Comparison of ENCODE assay signal across 14 cellular contexts in genomic region chr15:65836665-65837064, GRCh38. TPM values are rescaled to one million over a fixed set of nuclear protein-coding genes. Genes with fewer than 3 reads are reported as not detected.
DNase-seq lines count a peak whose midpoint lies in the region; ATAC-seq and TF ChIP-seq lines count a peak whose summit lies in the region.
"Had no signal": no experiment of that assay in that cellular context is flagged by ENCODE, and none has a peak within 500 bp of the region (broad histone marks: within the 10 kb centered on the region; RNA-seq: fewer than 3 reads in every experiment).

No MANE protein-coding gene starts in this region.

- CTCF ChIA-PET in A673 (lab: Charles Lee): interaction anchor here (1.1 kb wide), 1 partner anchor 199 kb away, joined by 5 read pairs; no protein-coding TSS in a partner anchor
- CTCF ChIA-PET in GM10248 (lab: Yijun Ruan, JAX): interaction anchor here (0.7 to 6.5 kb wide), 15 partner anchors 9 to 435 kb away, joined by 3 to 45 read pairs (median 4); partner anchors contain the start of gene RAB11A

- H3K36me3 ChIP-seq in A673 (ENCODE audit: insufficient read depth, low read length, poor library complexity, severe bottlenecking): no peaks in the 10 kb centered on the region
- H3K36me3 ChIP-seq: vagina had no signal

- intact Hi-C loops in A673 (cut with micrococcal nuclease; ENCODE audit: unreplicated experiment): loop anchor here (10.0 kb wide), 1 partner anchor 192 kb away; no protein-coding TSS in a partner anchor

- no peak overlapping the region for H3K27ac Mint-ChIP-seq in stimulated activated naive CD8-positive, alpha-beta T cell treated with anti-CD3 and anti-CD28 coated beads, Interleukin-15, amount 100 ng/mL, for 72 hours
- H3K27ac Mint-ChIP-seq: activated naive CD4-positive, alpha-beta T cell treated with anti-CD3 and anti-CD28 coated beads, Interleukin-2, amount 10 ng/mL, durations not matched to agents 7 days and 5 days had no signal

- POLR2A ChIA-PET in A673 (lab: Charles Lee; ENCODE audit: low non-redundant PET) (no interaction called here), GM10248 (lab: Yijun Ruan, JAX) (interaction anchor here (1.1 kb wide), 1 partner anchor 45 kb away, joined by 3 read pairs; the partner anchor contains the start of gene DENND4A)

- no peaks in the 10 kb centered on the region for H3K9me3 ChIP-seq in A673 (ENCODE audit: low read depth, low read length, poor library complexity, severe bottlenecking)
- H3K9me3 ChIP-seq: vagina had no signal

- ATAC-seq in stimulated activated naive CD8-positive, alpha-beta T cell treated with anti-CD3 and anti-CD28 coated beads, Interleukin-15, Interleukin-2, amounts not matched to agents 100 U/mL and 50 U/mL, for 24 hours: no peak
- ATAC-seq in GM19455 (IDR thresholded peaks at IDR 0.05; ENCODE audit: unreplicated experiment) (no peak), GM18870 (IDR thresholded peaks at IDR 0.05; ENCODE audit: unreplicated experiment) (no peak)
- no peak for ATAC-seq in stimulated activated naive CD8-positive, alpha-beta T cell treated with anti-CD3 and anti-CD28 coated beads, Interleukin-15, amount 100 ng/mL, for 72 hours

- BruUV-seq in A673 (replicated peaks; lab: Mats Ljungman, UMichigan): no TSS peak

- H3K4me1 ChIP-seq in A673 (ENCODE audit: insufficient read depth, low read length, poor library complexity, severe bottlenecking): peaks cover 42% of the 10 kb centered on the region

- DNase-seq in A673 (ENCODE audit: low spot score) (no peak), GM10248 (ENCODE audit: extremely low spot score) (no peak), NCI-H774 (lab: John Stamatoyannopoulos, UW) (peak; percentile 10), fibroblast of mammary gland (ENCODE audit: low read depth) (no peak)
- DNase-seq in stimulated activated naive CD8-positive, alpha-beta T cell treated with anti-CD3 and anti-CD28 coated beads, Interleukin-15, Interleukin-2, amounts not matched to agents 100 U/mL and 50 U/mL, for 24 hours: no peak
- DNase-seq in stimulated activated naive CD8-positive, alpha-beta T cell treated with anti-CD3 and anti-CD28 coated beads, Interleukin-15, amount 100 ng/mL, for 72 hours: no peak
- DNase-seq: activated CD4-positive, alpha-beta T cell treated with anti-CD3 and anti-CD28 coated beads for 4 hours; activated naive CD4-positive, alpha-beta T cell treated with anti-CD3 and anti-CD28 coated beads, Interleukin-2, amount 10 ng/mL, durations not matched to agents 7 days and 5 days; C1 segment of cervical spinal cord; islet precursor cell; NCI-H524 had no signal

- peaks cover 26% of the 10 kb centered on the region for H3K4me1 Mint-ChIP-seq in stimulated activated naive CD8-positive, alpha-beta T cell treated with anti-CD3 and anti-CD28 coated beads, Interleukin-15, amount 100 ng/mL, for 72 hours

- H3K27me3 Mint-ChIP-seq in stimulated activated naive CD8-positive, alpha-beta T cell treated with anti-CD3 and anti-CD28 coated beads, Interleukin-15, amount 100 ng/mL, for 72 hours: no peaks in the 10 kb centered on the region

- H3K27me3 ChIP-seq in A673 (replicated peaks; ENCODE audit: insufficient read depth, low read depth, low read length, poor library complexity): no peaks in the 10 kb centered on the region
- H3K27me3 ChIP-seq: vagina had no signal

- H3K4me3 ChIP-seq in A673 (ENCODE audit: low read depth, low read length, poor library complexity, severe bottlenecking): no peak overlapping the region
- H3K4me3 ChIP-seq in fibroblast of mammary gland (ENCODE audit: control insufficient read depth, low read depth, low read length): no peak overlapping the region
- H3K4me3 ChIP-seq: vagina had no signal

- no peak overlapping the region for H3K27ac ChIP-seq in A673 (ENCODE audit: low read depth, low read length, poor library complexity, severe bottlenecking)
- H3K27ac ChIP-seq: vagina had no signal

- H3K4me3 Mint-ChIP-seq in stimulated activated naive CD8-positive, alpha-beta T cell treated with anti-CD3 and anti-CD28 coated beads, Interleukin-15, amount 100 ng/mL, for 72 hours: no peak overlapping the region
- H3K4me3 Mint-ChIP-seq: activated naive CD4-positive, alpha-beta T cell treated with anti-CD3 and anti-CD28 coated beads, Interleukin-2, amount 10 ng/mL, durations not matched to agents 7 days and 5 days had no signal

- TF ChIP-seq CTCF in A673 (conservative IDR thresholded peaks at IDR 0.05; ENCODE audit: low read depth, low read length) (peak; percentile 52), GM10248 (IDR thresholded peaks at IDR 0.05; ENCODE audit: control extremely low read depth, extremely low read depth, low read depth, missing control alignments) (peak; percentile 48), fibroblast of mammary gland (conservative IDR thresholded peaks at IDR 0.05; ENCODE audit: control insufficient read depth, insufficient read depth, low read depth, low read length) (peak; percentile 24)

- H3K9me3 Mint-ChIP-seq in stimulated activated naive CD8-positive, alpha-beta T cell treated with anti-CD3 and anti-CD28 coated beads, Interleukin-15, amount 100 ng/mL, for 72 hours: peaks cover 0 to 1% of the 10 kb centered on the region in 2 donors
- H3K9me3 Mint-ChIP-seq: activated naive CD4-positive, alpha-beta T cell treated with anti-CD3 and anti-CD28 coated beads, Interleukin-2, amount 10 ng/mL, durations not matched to agents 7 days and 5 days had no signal

RNA-seq across cellular contexts. Expression of gene RAB11A, which starts 32.6 kb away (rescaled TPM):
- 220 and 227 TPM in 2 replicates for total RNA-seq in A673 (2021)

RNA-seq across cellular contexts. Expression of gene DENND4A, which starts 44.6 kb away (rescaled TPM):
- 13.2 TPM in 2 replicates for total RNA-seq in A673 (2021)
